ENCODE assay signal across 1 cellular context in the genomic region with DNA sequence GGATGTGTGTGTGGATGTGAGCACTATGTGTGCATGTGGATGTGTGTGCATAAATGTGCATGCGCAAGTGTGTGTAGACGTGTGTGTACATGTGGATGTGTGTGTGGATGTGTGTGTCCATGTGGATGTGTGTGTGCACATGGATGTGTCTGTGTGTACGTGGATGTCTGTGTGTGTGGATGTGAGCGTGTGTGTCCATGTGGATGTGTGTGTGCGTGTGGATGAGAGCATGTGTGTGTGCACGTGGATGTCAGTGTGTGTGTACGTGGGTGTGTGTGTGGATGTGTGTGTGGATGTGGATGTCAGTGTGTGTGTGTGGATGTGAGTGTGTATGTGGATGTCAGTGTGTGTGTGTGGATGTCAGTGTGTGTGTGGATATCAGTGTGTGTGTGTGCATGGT.
TF ChIP-seq lines count a peak whose summit lies in the region.

No MANE protein-coding gene starts in this region.

TF ChIP-seq in WTC11, 78 proteins besides CTCF, POLR2A, EP300 and RAD21 (continued from another document):
- TF ChIP-seq, protein P1, sequence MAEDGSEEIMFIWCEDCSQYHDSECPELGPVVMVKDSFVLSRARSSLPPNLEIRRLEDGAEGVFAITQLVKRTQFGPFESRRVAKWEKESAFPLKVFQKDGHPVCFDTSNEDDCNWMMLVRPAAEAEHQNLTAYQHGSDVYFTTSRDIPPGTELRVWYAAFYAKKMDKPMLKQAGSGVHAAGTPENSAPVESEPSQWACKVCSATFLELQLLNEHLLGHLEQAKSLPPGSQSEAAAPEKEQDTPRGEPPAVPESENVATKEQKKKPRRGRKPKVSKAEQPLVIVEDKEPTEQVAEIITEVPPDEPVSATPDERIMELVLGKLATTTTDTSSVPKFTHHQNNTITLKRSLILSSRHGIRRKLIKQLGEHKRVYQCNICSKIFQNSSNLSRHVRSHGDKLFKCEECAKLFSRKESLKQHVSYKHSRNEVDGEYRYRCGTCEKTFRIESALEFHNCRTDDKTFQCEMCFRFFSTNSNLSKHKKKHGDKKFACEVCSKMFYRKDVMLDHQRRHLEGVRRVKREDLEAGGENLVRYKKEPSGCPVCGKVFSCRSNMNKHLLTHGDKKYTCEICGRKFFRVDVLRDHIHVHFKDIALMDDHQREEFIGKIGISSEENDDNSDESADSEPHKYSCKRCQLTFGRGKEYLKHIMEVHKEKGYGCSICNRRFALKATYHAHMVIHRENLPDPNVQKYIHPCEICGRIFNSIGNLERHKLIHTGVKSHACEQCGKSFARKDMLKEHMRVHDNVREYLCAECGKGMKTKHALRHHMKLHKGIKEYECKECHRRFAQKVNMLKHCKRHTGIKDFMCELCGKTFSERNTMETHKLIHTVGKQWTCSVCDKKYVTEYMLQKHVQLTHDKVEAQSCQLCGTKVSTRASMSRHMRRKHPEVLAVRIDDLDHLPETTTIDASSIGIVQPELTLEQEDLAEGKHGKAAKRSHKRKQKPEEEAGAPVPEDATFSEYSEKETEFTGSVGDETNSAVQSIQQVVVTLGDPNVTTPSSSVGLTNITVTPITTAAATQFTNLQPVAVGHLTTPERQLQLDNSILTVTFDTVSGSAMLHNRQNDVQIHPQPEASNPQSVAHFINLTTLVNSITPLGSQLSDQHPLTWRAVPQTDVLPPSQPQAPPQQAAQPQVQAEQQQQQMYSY (CRISPR knock-in tag; IDR thresholded peaks at IDR 0.05) = no peak
- TF ChIP-seq ZNF423 (CRISPR knock-in tag; IDR thresholded peaks at IDR 0.05) = no peak
- TF ChIP-seq ESRRA (CRISPR knock-in tag; IDR thresholded peaks at IDR 0.05; ENCODE audit: borderline replicate concordance) = no peak
- TF ChIP-seq, protein P2, sequence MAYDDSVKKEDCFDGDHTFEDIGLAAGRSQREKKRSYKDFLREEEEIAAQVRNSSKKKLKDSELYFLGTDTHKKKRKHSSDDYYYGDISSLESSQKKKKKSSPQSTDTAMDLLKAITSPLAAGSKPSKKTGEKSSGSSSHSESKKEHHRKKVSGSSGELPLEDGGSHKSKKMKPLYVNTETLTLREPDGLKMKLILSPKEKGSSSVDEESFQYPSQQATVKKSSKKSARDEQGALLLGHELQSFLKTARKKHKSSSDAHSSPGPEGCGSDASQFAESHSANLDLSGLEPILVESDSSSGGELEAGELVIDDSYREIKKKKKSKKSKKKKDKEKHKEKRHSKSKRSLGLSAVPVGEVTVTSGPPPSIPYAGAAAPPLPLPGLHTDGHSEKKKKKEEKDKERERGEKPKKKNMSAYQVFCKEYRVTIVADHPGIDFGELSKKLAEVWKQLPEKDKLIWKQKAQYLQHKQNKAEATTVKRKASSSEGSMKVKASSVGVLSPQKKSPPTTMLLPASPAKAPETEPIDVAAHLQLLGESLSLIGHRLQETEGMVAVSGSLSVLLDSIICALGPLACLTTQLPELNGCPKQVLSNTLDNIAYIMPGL (CRISPR knock-in tag; IDR thresholded peaks at IDR 0.05) = no peak
- TF ChIP-seq, protein P3, sequence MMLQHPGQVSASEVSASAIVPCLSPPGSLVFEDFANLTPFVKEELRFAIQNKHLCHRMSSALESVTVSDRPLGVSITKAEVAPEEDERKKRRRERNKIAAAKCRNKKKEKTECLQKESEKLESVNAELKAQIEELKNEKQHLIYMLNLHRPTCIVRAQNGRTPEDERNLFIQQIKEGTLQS (CRISPR knock-in tag; conservative IDR thresholded peaks at IDR 0.05) = no peak
- TF ChIP-seq, protein P4, sequence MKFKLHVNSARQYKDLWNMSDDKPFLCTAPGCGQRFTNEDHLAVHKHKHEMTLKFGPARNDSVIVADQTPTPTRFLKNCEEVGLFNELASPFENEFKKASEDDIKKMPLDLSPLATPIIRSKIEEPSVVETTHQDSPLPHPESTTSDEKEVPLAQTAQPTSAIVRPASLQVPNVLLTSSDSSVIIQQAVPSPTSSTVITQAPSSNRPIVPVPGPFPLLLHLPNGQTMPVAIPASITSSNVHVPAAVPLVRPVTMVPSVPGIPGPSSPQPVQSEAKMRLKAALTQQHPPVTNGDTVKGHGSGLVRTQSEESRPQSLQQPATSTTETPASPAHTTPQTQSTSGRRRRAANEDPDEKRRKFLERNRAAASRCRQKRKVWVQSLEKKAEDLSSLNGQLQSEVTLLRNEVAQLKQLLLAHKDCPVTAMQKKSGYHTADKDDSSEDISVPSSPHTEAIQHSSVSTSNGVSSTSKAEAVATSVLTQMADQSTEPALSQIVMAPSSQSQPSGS (CRISPR knock-in tag; IDR thresholded peaks at IDR 0.05; ENCODE audit: borderline replicate concordance, low read depth) = no peak
- TF ChIP-seq, protein P5, sequence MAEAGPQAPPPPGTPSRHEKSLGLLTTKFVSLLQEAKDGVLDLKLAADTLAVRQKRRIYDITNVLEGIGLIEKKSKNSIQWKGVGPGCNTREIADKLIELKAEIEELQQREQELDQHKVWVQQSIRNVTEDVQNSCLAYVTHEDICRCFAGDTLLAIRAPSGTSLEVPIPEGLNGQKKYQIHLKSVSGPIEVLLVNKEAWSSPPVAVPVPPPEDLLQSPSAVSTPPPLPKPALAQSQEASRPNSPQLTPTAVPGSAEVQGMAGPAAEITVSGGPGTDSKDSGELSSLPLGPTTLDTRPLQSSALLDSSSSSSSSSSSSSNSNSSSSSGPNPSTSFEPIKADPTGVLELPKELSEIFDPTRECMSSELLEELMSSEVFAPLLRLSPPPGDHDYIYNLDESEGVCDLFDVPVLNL (CRISPR knock-in tag; IDR thresholded peaks at IDR 0.05; ENCODE audit: borderline replicate concordance, low read depth) = no peak
- TF ChIP-seq IRF2 (CRISPR knock-in tag; IDR thresholded peaks at IDR 0.05; ENCODE audit: borderline replicate concordance, low read depth) = no peak
